Comparison of ENCODE assay signal across 21 cellular contexts in the genomic region with DNA sequence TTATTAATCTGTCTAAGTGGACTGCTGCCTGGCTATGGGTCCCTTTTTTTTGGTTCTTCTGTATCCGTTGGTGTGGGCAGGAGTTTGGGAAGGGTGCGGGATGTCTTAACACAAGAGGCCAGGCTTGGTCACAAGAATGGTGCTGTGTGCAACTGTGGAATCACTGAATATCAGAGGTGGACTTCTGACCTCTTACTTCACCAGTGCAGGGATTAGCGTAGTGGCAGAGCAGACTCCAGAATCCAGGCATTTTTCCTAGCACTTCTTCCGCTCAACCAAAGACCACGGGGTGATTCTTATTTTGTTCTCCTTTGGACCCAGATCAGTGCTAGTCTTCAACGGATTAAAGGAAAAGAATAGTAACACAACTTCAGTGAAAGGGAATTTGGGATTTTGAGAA.
"Had no signal": no experiment of that assay in that cellular context is flagged by ENCODE, and none has a peak within 500 bp of the region (broad histone marks: within the 10 kb centered on the region; RNA-seq: fewer than 3 reads in every experiment).

No MANE protein-coding gene starts in this region.

- H3K27me3 ChIP-seq: SJSA1 had no signal

- H3K4me1 ChIP-seq: SJSA1 had no signal

- DNase-seq: KBM-7, MV-4-11, NCI-H1048, NCI-H1105, NCI-H1417 treated with DMSO at 0.1 percent for 48 hours, NCI-H146, NCI-H1694 treated with DMSO at 0.1 percent for 48 hours, NCI-H1930, NCI-H2081, NCI-H2107, NCI-H2227 treated with DMSO at 0.1 percent for 48 hours, NCI-H446, NCI-H510A, NCI-H524 treated with DMSO at 0.1 percent for 48 hours, NCI-H69, NCI-H774, Right ventricle myocardium superior, RPMI8226, SIG-M5 had no signal

- H3K36me3 ChIP-seq: SJSA1 had no signal

- H3K9me3 ChIP-seq: SJSA1 had no signal

- H3K27ac ChIP-seq: SJSA1, SK-N-MC had no signal

- H3K4me3 ChIP-seq: SJSA1, SK-N-MC had no signal
